In the genomic region with DNA sequence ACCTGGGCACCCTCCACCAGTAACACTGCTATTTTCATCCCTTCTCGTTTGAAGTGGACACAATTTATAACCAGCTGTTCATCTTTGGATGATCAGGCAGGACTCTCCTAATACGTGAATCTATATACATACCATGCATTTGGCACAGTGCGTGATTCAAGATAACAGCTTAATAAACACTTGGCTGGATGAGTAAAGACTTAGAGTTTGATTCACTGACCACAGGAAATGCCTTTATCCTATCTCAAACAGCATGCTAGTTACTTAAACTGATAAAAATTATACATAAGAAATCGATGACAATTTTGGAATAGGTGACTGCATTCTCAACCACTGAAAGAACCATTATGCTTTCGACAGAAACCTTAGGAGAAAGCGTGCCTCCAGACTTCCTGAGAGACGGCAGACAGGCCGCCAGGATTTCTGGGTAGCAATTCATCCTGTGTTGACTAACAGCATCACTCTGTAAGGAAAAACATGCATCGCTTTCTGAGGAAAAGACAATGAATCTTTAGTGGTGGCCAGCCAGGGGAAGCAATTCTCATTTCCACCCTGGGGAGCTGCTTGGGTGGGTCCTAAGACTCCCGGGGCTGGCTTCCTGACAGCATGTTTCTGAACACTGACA, we compare ENCODE assay signal across 10 cellular contexts. TPM values are rescaled to one million over a fixed set of nuclear protein-coding genes. Genes with fewer than 3 reads are reported as not detected.
DNase-seq lines count a peak whose midpoint lies in the region; TF ChIP-seq lines count a peak whose summit lies in the region.
"Had no signal": no experiment of that assay in that cellular context is flagged by ENCODE, and none has a peak within 500 bp of the region (broad histone marks: within the 10 kb centered on the region; RNA-seq: fewer than 3 reads in every experiment).

No MANE protein-coding gene starts in this region.

- H3K9me3 ChIP-seq in left ventricle myocardium inferior (replicated peaks) = no peaks in the 10 kb centered on the region

- H3K36me3 Mint-ChIP-seq in activated T-helper 1 cell treated with anti-CD3 and anti-CD28 coated beads, Interleukin-12 subunit alpha, Interleukin-12 subunit beta, Interleukin-2, Interleukin-4 antibody, amounts not matched to agents 30 ng/mL and 10 ng/mL and 1 ng/mL, durations not matched to agents 14 hours and 24 hours and 36 hours (ENCODE audit: low read depth) = peaks cover 5% of the 10 kb centered on the region

- no peaks in the 10 kb centered on the region for H3K36me3 ChIP-seq in left ventricle myocardium inferior

- POLR2A ChIA-PET in AG04449 (lab: Yijun Ruan, JAX) = interaction anchor here (0.9 kb wide), 1 partner anchor 9 kb away, joined by 4 read pairs; no protein-coding TSS in a partner anchor

- peaks cover 2% of the 10 kb centered on the region for H3K27me3 Mint-ChIP-seq in activated T-helper 1 cell treated with anti-CD3 and anti-CD28 coated beads, Interleukin-12 subunit alpha, Interleukin-12 subunit beta, Interleukin-2, Interleukin-4 antibody, amounts not matched to agents 30 ng/mL and 10 ng/mL and 1 ng/mL, durations not matched to agents 14 hours and 24 hours and 36 hours (ENCODE audit: insufficient read depth)

- H3K4me3 ChIP-seq in AG04449 (ENCODE audit: low read depth, low read length) (peak overlapping the region; percentile 33), left ventricle myocardium inferior (no peak overlapping the region)

- no peak overlapping the region for H3K4me3 Mint-ChIP-seq in activated T-helper 1 cell treated with anti-CD3 and anti-CD28 coated beads, Interleukin-12 subunit alpha, Interleukin-12 subunit beta, Interleukin-2, Interleukin-4 antibody, amounts not matched to agents 30 ng/mL and 10 ng/mL and 1 ng/mL, durations not matched to agents 14 hours and 24 hours and 36 hours

- H3K9me3 Mint-ChIP-seq in activated T-helper 1 cell treated with anti-CD3 and anti-CD28 coated beads, Interleukin-12 subunit alpha, Interleukin-12 subunit beta, Interleukin-2, Interleukin-4 antibody, amounts not matched to agents 30 ng/mL and 10 ng/mL and 1 ng/mL, durations not matched to agents 14 hours and 24 hours and 36 hours = no peaks in the 10 kb centered on the region

- peaks cover 67% of the 10 kb centered on the region for H3K4me1 Mint-ChIP-seq in activated T-helper 1 cell treated with anti-CD3 and anti-CD28 coated beads, Interleukin-12 subunit alpha, Interleukin-12 subunit beta, Interleukin-2, Interleukin-4 antibody, amounts not matched to agents 30 ng/mL and 10 ng/mL and 1 ng/mL, durations not matched to agents 14 hours and 24 hours and 36 hours (ENCODE audit: low read depth)

- no peak for TF ChIP-seq CTCF in AG04449 (IDR thresholded peaks at IDR 0.05; ENCODE audit: insufficient read depth, low read length, missing control alignments)
- no peak for TF ChIP-seq CTCF in left ventricle myocardium inferior (IDR thresholded peaks at IDR 0.05; ENCODE audit: borderline replicate concordance)

- intact Hi-C loops in activated T-helper 1 cell treated with anti-CD3 and anti-CD28 coated beads, Interleukin-12 subunit alpha, Interleukin-12 subunit beta, Interleukin-2, Interleukin-4 antibody, amounts not matched to agents 30 ng/mL and 10 ng/mL and 1 ng/mL, durations not matched to agents 14 hours and 24 hours and 36 hours (cut with micrococcal nuclease) = loop anchor here (5.0 to 10.0 kb wide), 6 partner anchors 155 to 1315 kb away; partner anchors contain the start of genes BRD9, CLPTM1L and TRIP13
- intact Hi-C loops in left ventricle myocardium inferior (cut with micrococcal nuclease) = no loop called here

- H3K27ac ChIP-seq in left ventricle myocardium inferior (replicated peaks) = peak overlapping the region; percentile 66

- CTCF ChIA-PET in AG04449 (lab: Yijun Ruan, JAX) = interaction anchor here (1.8 kb wide), 1 partner anchor 15 kb away, joined by 7 read pairs; no protein-coding TSS in a partner anchor

- H3K27ac Mint-ChIP-seq in activated T-helper 1 cell treated with anti-CD3 and anti-CD28 coated beads, Interleukin-12 subunit alpha, Interleukin-12 subunit beta, Interleukin-2, Interleukin-4 antibody, amounts not matched to agents 30 ng/mL and 10 ng/mL and 1 ng/mL, durations not matched to agents 14 hours and 24 hours and 36 hours = peak overlapping the region; percentile 84

- H3K4me1 ChIP-seq in left ventricle myocardium inferior = peaks cover 31% of the 10 kb centered on the region

- H3K27me3 ChIP-seq in left ventricle myocardium inferior (ENCODE audit: low read depth) = peaks cover 7% of the 10 kb centered on the region

- DNase-seq in AG04449 (ENCODE audit: low read depth, low spot score) = peak; percentile 69
- peak; percentile 31 for DNase-seq in H4 (ENCODE audit: low spot score)
- DNase-seq in activated T-helper 1 cell treated with anti-CD3 and anti-CD28 coated beads, Interleukin-12 subunit alpha, Interleukin-12 subunit beta, Interleukin-2, Interleukin-4 antibody, amounts not matched to agents 30 ng/mL and 10 ng/mL and 1 ng/mL, durations not matched to agents 14 hours and 24 hours and 36 hours (ENCODE audit: low spot score) = no peak
- DNase-seq in left ventricle myocardium inferior = no peak
- DNase-seq in cerebellar cortex (ENCODE audit: low spot score) = no peak
- no peak for DNase-seq in germinal center (ENCODE audit: low spot score)
- no peak for DNase-seq in CD1c-positive myeloid dendritic cell (ENCODE audit: extremely low spot score)
- no peak for DNase-seq in MV-4-11 (lab: John Stamatoyannopoulos, UW)
- DNase-seq: NCI-H1436; stimulated activated CD4-positive, alpha-beta T cell treated with anti-CD3 and anti-CD28 coated beads, Interleukin-2, amount 100 ng/mL, for 24 hours had no signal

RNA-seq across cellular contexts. Expression of gene MRPL36, which starts 9.7 kb away (rescaled TPM):
- 95.5 and 109 TPM in 2 replicates for total RNA-seq in H4 (2014; rRNA removed; shearing (Covaris generic))
- total RNA-seq in activated T-helper 1 cell treated with anti-CD3 and anti-CD28 coated beads, Interleukin-12 subunit alpha, Interleukin-12 subunit beta, Interleukin-2, Interleukin-4 antibody, amounts not matched to agents 30 ng/mL and 10 ng/mL and 1 ng/mL, durations not matched to agents 14 hours and 24 hours and 36 hours = 109 and 118 TPM in 2 replicates
- 57.4 TPM for total RNA-seq in left ventricle myocardium inferior

RNA-seq across cellular contexts. Expression of gene NDUFS6, which starts 11.3 kb away (rescaled TPM):
- total RNA-seq in H4 (2014; rRNA removed; shearing (Covaris generic)) = 85.8 and 88.0 TPM in 2 replicates
- total RNA-seq in activated T-helper 1 cell treated with anti-CD3 and anti-CD28 coated beads, Interleukin-12 subunit alpha, Interleukin-12 subunit beta, Interleukin-2, Interleukin-4 antibody, amounts not matched to agents 30 ng/mL and 10 ng/mL and 1 ng/mL, durations not matched to agents 14 hours and 24 hours and 36 hours = 40.3 and 41.5 TPM in 2 replicates
- total RNA-seq in left ventricle myocardium inferior = 122 TPM

Comparison
In these comparisons a context has a peak if more than half of its experiments do, and no peak if none do; other contexts are left out.
1. DNase-seq: peak in AG04449 (single experiment) and H4 (single experiment); none in activated T-helper 1 cell treated with anti-CD3 and anti-CD28 coated beads, Interleukin-12 subunit alpha, Interleukin-12 subunit beta, Interleukin-2, Interleukin-4 antibody, amounts not matched to agents 30 ng/mL and 10 ng/mL and 1 ng/mL, durations not matched to agents 14 hours and 24 hours and 36 hours (single experiment), left ventricle myocardium inferior (single experiment), cerebellar cortex (single experiment), germinal center (single experiment), CD1c-positive myeloid dendritic cell (single experiment) and MV-4-11 (single experiment).